ENCODE assay signal across 7 cellular contexts in the genomic region with DNA sequence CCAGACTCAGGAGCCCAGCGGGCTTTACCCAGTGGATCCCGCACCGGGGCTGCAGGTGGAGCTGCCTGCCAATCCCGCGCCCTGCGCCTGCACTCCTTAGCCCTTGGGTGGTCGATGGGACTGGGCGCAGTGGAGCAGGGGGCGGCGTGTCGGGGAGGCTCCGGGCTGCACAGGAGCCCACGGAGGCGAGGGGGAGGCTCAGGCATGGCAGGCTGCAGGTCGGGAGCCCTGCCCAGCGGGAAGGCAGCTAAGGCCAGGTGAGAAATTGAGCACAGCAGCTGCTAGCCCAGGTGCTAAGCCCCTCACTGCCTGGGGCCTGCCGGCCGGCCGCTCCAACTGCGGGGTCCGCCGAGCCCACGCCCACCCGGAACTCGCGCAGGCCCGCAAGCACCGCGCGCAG. TPM values are rescaled to one million over a fixed set of nuclear protein-coding genes. Genes with fewer than 3 reads are reported as not detected.
"Had no signal": no experiment of that assay in that cellular context is flagged by ENCODE, and none has a peak within 500 bp of the region (broad histone marks: within the 10 kb centered on the region; RNA-seq: fewer than 3 reads in every experiment).

No MANE protein-coding gene starts in this region.

- H3K4me3 Mint-ChIP-seq: H9 had no signal

- ATAC-seq: K562 had no signal

- H3K27ac ChIP-seq: GM23248 had no signal

- H3K4me1 Mint-ChIP-seq: H9 had no signal

- H3K4me3 ChIP-seq: GM23248, K562 had no signal

- H3K9ac ChIP-seq: GM23248 had no signal

- H3K9me3 Mint-ChIP-seq: H9 had no signal

- DNase-seq: GM23248, H9, HCEC 1CT, IMR-90, KG1 had no signal

- H2AFZ ChIP-seq: GM23248 had no signal

RNA-seq across cellular contexts. Expression of a gene that starts 50.1 kb away (rescaled TPM):
- total RNA-seq: GM23248, HT-29, IMR-90, K562 had no signal
- polyA plus RNA-seq: GM23248, IMR-90, K562 had no signal
